In genomic region chr1:177181280-177181630, GRCh38 we compare ENCODE assay signal across 9 cellular contexts. TPM values are rescaled to one million over a fixed set of nuclear protein-coding genes. Genes with fewer than 3 reads are reported as not detected.
A peak's percentile ranks its signal among the peaks of the same experiment; 100 is the strongest.
DNase-seq lines count a peak whose midpoint lies in the region; ATAC-seq and TF ChIP-seq lines count a peak whose summit lies in the region.
"Had no signal": no experiment of that assay in that cellular context is flagged by ENCODE, and none has a peak within 500 bp of the region (broad histone marks: within the 10 kb centered on the region; RNA-seq: fewer than 3 reads in every experiment).

No MANE protein-coding gene starts in this region.

- ATAC-seq in GM21529 (IDR thresholded peaks at IDR 0.05; ENCODE audit: unreplicated experiment) (peak; percentile 14), left lobe of liver (peak; percentile 32), HG03280 (IDR thresholded peaks at IDR 0.05; ENCODE audit: unreplicated experiment) (no peak)
- ATAC-seq in activated CD8-positive, alpha-beta T cell treated with anti-CD3 and anti-CD28 coated beads for 36 hours: no peak

- H3K4me3 ChIP-seq in ACC112 (ENCODE audit: low read depth, low read length): peak overlapping the region; percentile 53
- H3K4me3 ChIP-seq: mucosa of descending colon had no signal

- no peak for TF ChIP-seq CTCF in activated CD8-positive, alpha-beta T cell treated with anti-CD3 and anti-CD28 coated beads for 36 hours (IDR thresholded peaks at IDR 0.05)

- H3K4me3 Mint-ChIP-seq in activated CD8-positive, alpha-beta T cell treated with anti-CD3 and anti-CD28 coated beads for 36 hours: peak overlapping the region; percentile 19

- peaks cover 46% of the 10 kb centered on the region for H3K27me3 ChIP-seq in ACC112 (ENCODE audit: insufficient read depth, low read length)

- H3K27ac ChIP-seq in ACC112 (ENCODE audit: low read depth, low read length): no peak overlapping the region

- no peaks in the 10 kb centered on the region for H3K79me2 ChIP-seq in ACC112 (ENCODE audit: control insufficient read depth, insufficient read depth, low read length, unreplicated experiment)

- no peak overlapping the region for H3K27ac Mint-ChIP-seq in activated CD8-positive, alpha-beta T cell treated with anti-CD3 and anti-CD28 coated beads for 36 hours

- no peaks in the 10 kb centered on the region for H3K36me3 Mint-ChIP-seq in activated CD8-positive, alpha-beta T cell treated with anti-CD3 and anti-CD28 coated beads for 36 hours (ENCODE audit: low read depth)

- CTCF ChIA-PET in activated CD8-positive, alpha-beta T cell treated with anti-CD3 and anti-CD28 coated beads for 36 hours (lab: Charles Lee): interaction anchor here (1.0 to 2.1 kb wide), 3 partner anchors 11 to 285 kb away, joined by 3 to 11 read pairs (median 6); partner anchors contain the start of gene BRINP2

- peaks cover 23% of the 10 kb centered on the region for H3K27me3 Mint-ChIP-seq in activated CD8-positive, alpha-beta T cell treated with anti-CD3 and anti-CD28 coated beads for 36 hours

- peaks cover 1% of the 10 kb centered on the region for H3K9me3 Mint-ChIP-seq in activated CD8-positive, alpha-beta T cell treated with anti-CD3 and anti-CD28 coated beads for 36 hours

- H2AFZ ChIP-seq in ACC112 (ENCODE audit: low read length, unreplicated experiment): no peak overlapping the region

- H3K36me3 ChIP-seq in ACC112 (ENCODE audit: insufficient read depth, low read length): no peaks in the 10 kb centered on the region

- POLR2A ChIA-PET in activated CD8-positive, alpha-beta T cell treated with anti-CD3 and anti-CD28 coated beads for 36 hours (lab: Charles Lee): no interaction called here

- H3K4me1 Mint-ChIP-seq in activated CD8-positive, alpha-beta T cell treated with anti-CD3 and anti-CD28 coated beads for 36 hours (ENCODE audit: low read depth): peaks cover 7% of the 10 kb centered on the region

- intact Hi-C loops in activated CD8-positive, alpha-beta T cell treated with anti-CD3 and anti-CD28 coated beads for 36 hours (cut with micrococcal nuclease): loop anchor here (5.0 kb wide), 1 partner anchor 284 kb away; no protein-coding TSS in a partner anchor

- no peaks in the 10 kb centered on the region for H3K4me1 ChIP-seq in ACC112 (ENCODE audit: control insufficient read depth, insufficient read depth, low read length, unreplicated experiment)

- no peak for DNase-seq in activated CD8-positive, alpha-beta T cell treated with anti-CD3 and anti-CD28 coated beads for 36 hours
- DNase-seq in left lobe of liver (ENCODE audit: low spot score): no peak
- DNase-seq in NCI-H146 treated with DMSO at 0.1 percent for 48 hours (lab: John Stamatoyannopoulos, UW; ENCODE audit: unreplicated experiment): no peak
- no peak for DNase-seq in NCI-H2081 (lab: John Stamatoyannopoulos, UW)
- no peak for DNase-seq in DMS79 (lab: John Stamatoyannopoulos, UW)

RNA-seq across cellular contexts. Expression of gene BRINP2, which starts 10.5 kb away (rescaled TPM):
- total RNA-seq in activated CD8-positive, alpha-beta T cell treated with anti-CD3 and anti-CD28 coated beads for 36 hours: not detected
- 0.23 TPM for total RNA-seq in left lobe of liver

RNA-seq across cellular contexts. Expression of gene ASTN1, which starts 16.7 kb away (rescaled TPM):
- total RNA-seq in activated CD8-positive, alpha-beta T cell treated with anti-CD3 and anti-CD28 coated beads for 36 hours: not detected
- total RNA-seq in left lobe of liver: 0.18 TPM

Comparison
In these comparisons a context has a peak if more than half of its experiments do, and no peak if none do; other contexts are left out.
1. ATAC-seq: peak in GM21529 (single experiment) and left lobe of liver (single experiment); none in activated CD8-positive, alpha-beta T cell treated with anti-CD3 and anti-CD28 coated beads for 36 hours (single experiment) and HG03280 (single experiment).